In genomic region chr22:22558972-22559603, GRCh38 we compare ENCODE assay signal across 8 cellular contexts. TPM values are rescaled to one million over a fixed set of nuclear protein-coding genes. Genes with fewer than 3 reads are reported as not detected.
DNase-seq lines count a peak whose midpoint lies in the region; ATAC-seq and TF ChIP-seq lines count a peak whose summit lies in the region.

Gene PRAME, minus strand, starts transcription at chr22:22559265. Its CDS starts 2,433 bp downstream, at chr22:22556832.

- no peak within 1 kb of the TSS for H3K18ac ChIP-seq in trophoblast cell (ENCODE audit: low read length)

- H3K27ac Mint-ChIP-seq in CD8-positive, alpha-beta T cell = no peak within 1 kb of the TSS
- no peak within 1 kb of the TSS for H3K27ac Mint-ChIP-seq in activated CD4-positive, alpha-beta memory T cell treated with anti-CD3 and anti-CD28 coated beads, Interleukin-2, amount 10 ng/mL, durations not matched to agents 7 days and 5 days

- H3K4me1 Mint-ChIP-seq in CD8-positive, alpha-beta T cell (ENCODE audit: low read depth) = no peaks in the 10 kb centered on the region
- peaks cover 4% of the 10 kb centered on the region for H3K4me1 Mint-ChIP-seq in activated CD4-positive, alpha-beta memory T cell treated with anti-CD3 and anti-CD28 coated beads, Interleukin-2, amount 10 ng/mL, durations not matched to agents 7 days and 5 days

- H3K4me2 ChIP-seq in trophoblast cell (ENCODE audit: low read length) = no peak within 1 kb of the TSS

- H4K91ac ChIP-seq in trophoblast cell (ENCODE audit: low read depth, low read length) = no peak within 1 kb of the TSS

- H2BK120ac ChIP-seq in trophoblast cell (ENCODE audit: insufficient read depth, low read length, poor library complexity) = no peak within 1 kb of the TSS

- no peak within 1 kb of the TSS for H3K27ac ChIP-seq in CD8-positive, alpha-beta T cell (ENCODE audit: low read depth, low read length)
- H3K27ac ChIP-seq in HL-60 (replicated peaks) = peak within 1 kb of the TSS; percentile 92
- H3K27ac ChIP-seq in trophoblast cell (ENCODE audit: low read depth, low read length) = no peak within 1 kb of the TSS

- H3K14ac ChIP-seq in trophoblast cell (ENCODE audit: low read length) = no peak within 1 kb of the TSS

- no peak within 1 kb of the TSS for H3K4ac ChIP-seq in trophoblast cell (ENCODE audit: low read depth, low read length)

- no peak within 1 kb of the TSS for H4K8ac ChIP-seq in trophoblast cell (ENCODE audit: low read depth, low read length)

- H2BK5ac ChIP-seq in trophoblast cell (ENCODE audit: low read depth, low read length, poor library complexity) = no peak within 1 kb of the TSS

- H3K4me1 ChIP-seq in CD8-positive, alpha-beta T cell (ENCODE audit: insufficient read depth, low read length) = no peaks in the 10 kb centered on the region
- no peaks in the 10 kb centered on the region for H3K4me1 ChIP-seq in trophoblast cell (ENCODE audit: control insufficient read depth in 1 of 2, insufficient read depth in 2 of 2, low read length in 2 of 2)

- no peak within 1 kb of the TSS for H3K23ac ChIP-seq in trophoblast cell (ENCODE audit: low read length)

- no peaks in the 10 kb centered on the region for H3K36me3 Mint-ChIP-seq in CD8-positive, alpha-beta T cell
- H3K36me3 Mint-ChIP-seq in activated CD4-positive, alpha-beta memory T cell treated with anti-CD3 and anti-CD28 coated beads, Interleukin-2, amount 10 ng/mL, durations not matched to agents 7 days and 5 days (ENCODE audit: low read depth) = no peaks in the 10 kb centered on the region

- H2BK12ac ChIP-seq in trophoblast cell (ENCODE audit: low read length) = no peak within 1 kb of the TSS

- intact Hi-C loops in CD8-positive, alpha-beta T cell (cut with DNase I, micrococcal nuclease) = no loop called here

- POLR2A ChIA-PET in CD8-positive, alpha-beta T cell (lab: Charles Lee) = no interaction called here
- POLR2A ChIA-PET in activated CD4-positive, alpha-beta memory T cell treated with anti-CD3 and anti-CD28 coated beads, Interleukin-2, amount 10 ng/mL, durations not matched to agents 7 days and 5 days (lab: Charles Lee) = no interaction called here

- no peaks in the 10 kb centered on the region for H3K27me3 ChIP-seq in CD8-positive, alpha-beta T cell (ENCODE audit: insufficient read depth, low read length)
- H3K27me3 ChIP-seq in HL-60 (ENCODE audit: insufficient read depth, poor library complexity, severe bottlenecking) (no peaks in the 10 kb centered on the region), trophoblast cell (ENCODE audit: insufficient read depth, low read length) (no peaks in the 10 kb centered on the region)

- peak; percentile 67 for TF ChIP-seq CTCF in CD8-positive, alpha-beta T cell (IDR thresholded peaks at IDR 0.05)
- peak; percentile 97 for TF ChIP-seq CTCF in HL-60 (IDR thresholded peaks at IDR 0.05; ENCODE audit: insufficient read depth, low read length)

- H4K12ac ChIP-seq in trophoblast cell (ENCODE audit: low read depth, low read length) = no peak within 1 kb of the TSS

- H3K27me3 Mint-ChIP-seq in CD8-positive, alpha-beta T cell (ENCODE audit: low read depth) = no peaks in the 10 kb centered on the region
- H3K27me3 Mint-ChIP-seq in activated CD4-positive, alpha-beta memory T cell treated with anti-CD3 and anti-CD28 coated beads, Interleukin-2, amount 10 ng/mL, durations not matched to agents 7 days and 5 days = peaks cover 2% of the 10 kb centered on the region

- H3K36me3 ChIP-seq in CD8-positive, alpha-beta T cell (ENCODE audit: insufficient read depth, low read length) = no peaks in the 10 kb centered on the region
- no peaks in the 10 kb centered on the region for H3K36me3 ChIP-seq in trophoblast cell (ENCODE audit: control insufficient read depth in 1 of 2, insufficient read depth in 2 of 2, low read length in 2 of 2)

- no peak within 1 kb of the TSS for H2AK5ac ChIP-seq in trophoblast cell (ENCODE audit: low read length)

- peak; percentile 85 for ATAC-seq in CD8-positive, alpha-beta T cell
- ATAC-seq in esophagus mucosa = peak; percentile 67
- ATAC-seq in GM18520 (IDR thresholded peaks at IDR 0.05; ENCODE audit: unreplicated experiment) = no peak

- WGBS in trophoblast cell (ENCODE audit: extremely low coverage, insufficient coverage, insufficient read length) = no CpG with 5 or more reads among the region's 32 CpGs

- H3K9me3 Mint-ChIP-seq in CD8-positive, alpha-beta T cell = no peaks in the 10 kb centered on the region
- no peaks in the 10 kb centered on the region for H3K9me3 Mint-ChIP-seq in activated CD4-positive, alpha-beta memory T cell treated with anti-CD3 and anti-CD28 coated beads, Interleukin-2, amount 10 ng/mL, durations not matched to agents 7 days and 5 days

- no peaks in the 10 kb centered on the region for H3K9me3 ChIP-seq in CD8-positive, alpha-beta T cell (ENCODE audit: low read length)
- H3K9me3 ChIP-seq in trophoblast cell (ENCODE audit: insufficient read depth, low read depth, low read length) = peaks cover 22% of the 10 kb centered on the region

- H3K79me2 ChIP-seq in trophoblast cell (ENCODE audit: control insufficient read depth, insufficient read depth, low read length, poor library complexity) = no peaks in the 10 kb centered on the region

- H3K4me3 Mint-ChIP-seq in CD8-positive, alpha-beta T cell = no peak within 1 kb of the TSS
- H3K4me3 Mint-ChIP-seq in activated CD4-positive, alpha-beta memory T cell treated with anti-CD3 and anti-CD28 coated beads, Interleukin-2, amount 10 ng/mL, durations not matched to agents 7 days and 5 days = no peak within 1 kb of the TSS

- H3K9ac ChIP-seq in trophoblast cell (ENCODE audit: low read length) = no peak within 1 kb of the TSS

- no peak within 1 kb of the TSS for H3K4me3 ChIP-seq in CD8-positive, alpha-beta T cell (ENCODE audit: low read depth, low read length)
- H3K4me3 ChIP-seq in HL-60 (replicated peaks; ENCODE audit: insufficient read depth, low read length) (peak within 1 kb of the TSS; percentile 53), trophoblast cell (ENCODE audit: low read depth, low read length) (no peak within 1 kb of the TSS)

- CTCF ChIA-PET in CD8-positive, alpha-beta T cell (lab: Charles Lee) = interaction anchor here (1.9 kb wide), 1 partner anchor 28 kb away, joined by 5 read pairs; no protein-coding TSS in a partner anchor
- CTCF ChIA-PET in activated CD4-positive, alpha-beta memory T cell treated with anti-CD3 and anti-CD28 coated beads, Interleukin-2, amount 10 ng/mL, durations not matched to agents 7 days and 5 days (lab: Charles Lee) = interaction anchor here (0.6 to 1.9 kb wide), 9 partner anchors 8 to 55 kb away, joined by 3 to 9 read pairs (median 4); partner anchors contain the start of gene ZNF280B

- DNase-seq in CD8-positive, alpha-beta T cell = peak; percentile 37 to 71 (median 60)
- peak; percentile 88 to 97 for DNase-seq in HL-60 (ENCODE audit: low read depth in 1 of 2, low spot score in 1 of 2)
- DNase-seq in NOMO-1 (lab: John Stamatoyannopoulos, UW; ENCODE audit: unreplicated experiment in 2 of 2) = peak; percentile 64 to 70
- peak; percentile 81 for DNase-seq in activated CD4-positive, alpha-beta memory T cell treated with anti-CD3 and anti-CD28 coated beads, Interleukin-2, amount 10 ng/mL, durations not matched to agents 7 days and 5 days
- peak; percentile 31 to 57 for DNase-seq in trophoblast cell
- no peak for DNase-seq in mesenteric fat pad (ENCODE audit: low spot score)

- H2AFZ ChIP-seq in trophoblast cell (ENCODE audit: insufficient read depth, low read length, poor library complexity) = no peak within 1 kb of the TSS

- H3K79me1 ChIP-seq in trophoblast cell (ENCODE audit: low read length) = no peaks in the 10 kb centered on the region

RNA-seq across cellular contexts. Expression of gene PRAME, which starts in this region (rescaled TPM):
- not detected for total RNA-seq in CD8-positive, alpha-beta T cell
- not detected for total RNA-seq in activated CD4-positive, alpha-beta memory T cell treated with anti-CD3 and anti-CD28 coated beads, Interleukin-2, amount 10 ng/mL, durations not matched to agents 7 days and 5 days
- total RNA-seq in esophagus mucosa = not detected
- polyA plus RNA-seq in trophoblast cell (2013) = not detected in 2 replicates
- total RNA-seq in mesenteric fat pad = not detected

Comparison
In these comparisons a context has a peak if more than half of its experiments do, and no peak if none do; other contexts are left out.
1. Peak in DNase-seq and ATAC-seq in CD8-positive, alpha-beta T cell; RNA of the gene not detected or under 1 TPM.
2. Peak in DNase-seq in activated CD4-positive, alpha-beta memory T cell treated with anti-CD3 and anti-CD28 coated beads, Interleukin-2, amount 10 ng/mL, durations not matched to agents 7 days and 5 days; RNA of the gene not detected or under 1 TPM.
3. Peak in ATAC-seq in esophagus mucosa; RNA of the gene not detected or under 1 TPM.